In the genomic region with DNA sequence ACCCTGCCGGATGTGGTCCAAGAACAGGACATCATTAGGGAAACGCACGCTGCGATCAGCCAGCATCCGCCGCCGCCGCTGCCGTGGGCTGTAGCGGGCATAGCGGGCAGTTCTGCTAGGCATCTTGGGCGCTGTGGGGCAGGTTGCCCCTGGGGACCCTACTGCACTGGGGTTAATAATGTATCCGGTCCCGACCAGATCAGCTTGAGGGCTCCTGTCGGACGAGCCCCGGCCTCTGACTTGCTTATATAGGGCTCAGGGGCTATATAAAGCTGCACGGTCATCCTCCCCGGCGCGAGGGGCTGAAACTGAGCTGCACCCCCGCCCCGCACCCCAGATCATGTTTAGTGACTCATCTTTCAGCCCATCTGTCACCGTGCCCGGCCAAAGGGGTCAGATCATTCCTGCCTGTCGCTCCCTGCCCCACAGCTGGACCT, we compare ENCODE assay signal across 9 cellular contexts. TPM values are rescaled to one million over a fixed set of nuclear protein-coding genes. Genes with fewer than 3 reads are reported as not detected.
DNase-seq lines count a peak whose midpoint lies in the region; ATAC-seq and TF ChIP-seq lines count a peak whose summit lies in the region.
"Had no signal": no experiment of that assay in that cellular context is flagged by ENCODE, and none has a peak within 500 bp of the region (broad histone marks: within the 10 kb centered on the region; RNA-seq: fewer than 3 reads in every experiment).

A gene with protein sequence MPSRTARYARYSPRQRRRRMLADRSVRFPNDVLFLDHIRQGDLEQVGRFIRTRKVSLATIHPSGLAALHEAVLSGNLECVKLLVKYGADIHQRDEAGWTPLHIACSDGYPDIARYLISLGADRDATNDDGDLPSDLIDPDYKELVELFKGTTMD (minus strand): TSS at position 220 of the 437 bp plus-strand sequence. CDS start 97 bp downstream, at position 123.

- H4K8ac ChIP-seq in mesendoderm (ENCODE audit: low read depth, low read length) = no peak within 1 kb of the TSS

- no peak for ATAC-seq in left ventricle myocardium superior
- ATAC-seq in body of pancreas = no peak

- H3K4me2 ChIP-seq in mesendoderm (ENCODE audit: low read length) = peak within 1 kb of the TSS; percentile 58

- H3K9ac ChIP-seq in mesendoderm (ENCODE audit: low read length) = peak within 1 kb of the TSS; percentile 90

- no peak within 1 kb of the TSS for H2BK120ac ChIP-seq in mesendoderm (ENCODE audit: low read depth, low read length)

- TF ChIP-seq POLR2A in body of pancreas (IDR thresholded peaks at IDR 0.05) (no peak), vagina (IDR thresholded peaks at IDR 0.05) (no peak)

- no peak within 1 kb of the TSS for H4K5ac ChIP-seq in mesendoderm (ENCODE audit: low read length)

- H3K4me3 ChIP-seq in right atrium auricular region = peak within 1 kb of the TSS; percentile 71 to 87
- no peak within 1 kb of the TSS for H3K4me3 ChIP-seq in body of pancreas
- H3K4me3 ChIP-seq in mesendoderm (ENCODE audit: low read length) = peak within 1 kb of the TSS; percentile 90
- peak within 1 kb of the TSS; percentile 61 to 90 for H3K4me3 ChIP-seq in vagina

- intact Hi-C loops in left ventricle myocardium superior (cut with micrococcal nuclease) = no loop called here
- intact Hi-C loops in body of pancreas (cut with DNase I) = no loop called here
- intact Hi-C loops in vagina (cut with DNase I) = no loop called here

- H3K56ac ChIP-seq in mesendoderm (ENCODE audit: low read length) = peak within 1 kb of the TSS; percentile 95

- WGBS in body of pancreas, 2 donors = 82 to 87% methylated on average over 11 to 15 of the region's 26 CpGs
- no CpG with 5 or more reads among the region's 26 CpGs for WGBS in mesendoderm (ENCODE audit: extremely low coverage, insufficient coverage, low lambda C conversion rate)

- peaks cover 11% of the 10 kb centered on the region for H3K79me1 ChIP-seq in mesendoderm (ENCODE audit: low read length)

- H2AK5ac ChIP-seq in mesendoderm (ENCODE audit: low read length) = no peak within 1 kb of the TSS

- peak within 1 kb of the TSS; percentile 96 for H3K4ac ChIP-seq in mesendoderm (ENCODE audit: low read depth, low read length)

- no peaks in the 10 kb centered on the region for H3K27me3 ChIP-seq in right atrium auricular region
- H3K27me3 ChIP-seq in body of pancreas = no peaks in the 10 kb centered on the region
- no peaks in the 10 kb centered on the region for H3K27me3 ChIP-seq in mesendoderm (ENCODE audit: insufficient read depth, low read length, poor library complexity)
- no peaks in the 10 kb centered on the region for H3K27me3 ChIP-seq in vagina

- no peak for TF ChIP-seq CTCF in right atrium auricular region (IDR thresholded peaks at IDR 0.05)
- TF ChIP-seq CTCF in body of pancreas (IDR thresholded peaks at IDR 0.05) = no peak
- no peak for TF ChIP-seq CTCF in vagina (IDR thresholded peaks at IDR 0.05)

- H3K79me2 ChIP-seq in mesendoderm (ENCODE audit: control insufficient read depth, insufficient read depth, low read length) = peaks cover 4% of the 10 kb centered on the region

- peak within 1 kb of the TSS; percentile 83 for H3K18ac ChIP-seq in mesendoderm (ENCODE audit: low read length)

- no peak within 1 kb of the TSS for H2BK5ac ChIP-seq in mesendoderm (ENCODE audit: low read length)

- no peak within 1 kb of the TSS for H2BK15ac ChIP-seq in mesendoderm (replicated peaks; ENCODE audit: low read depth)

- DNase-seq in right atrium auricular region (ENCODE audit: low spot score) (no peak), left ventricle myocardium superior (no peak), body of pancreas (no peak), mesendoderm (no peak), vagina (ENCODE audit: extremely low spot score in 2 of 2) (no peak), NCI-H1092 (lab: John Stamatoyannopoulos, UW) (no peak), DMS 273 (lab: John Stamatoyannopoulos, UW; ENCODE audit: unreplicated experiment) (no peak), DMS53 (lab: John Stamatoyannopoulos, UW) (no peak)

- H3K23ac ChIP-seq in mesendoderm (ENCODE audit: low read length) = peak within 1 kb of the TSS; percentile 80

- peaks cover 0 to 25% of the 10 kb centered on the region in 2 donors for H3K4me1 ChIP-seq in right atrium auricular region
- peaks cover 24% of the 10 kb centered on the region for H3K4me1 ChIP-seq in body of pancreas
- peaks cover 4% of the 10 kb centered on the region for H3K4me1 ChIP-seq in mesendoderm (ENCODE audit: control insufficient read depth, low read depth, low read length)
- peaks cover 41% of the 10 kb centered on the region for H3K4me1 ChIP-seq in vagina

- H3K9me3 ChIP-seq in right atrium auricular region (no peaks in the 10 kb centered on the region), body of pancreas (no peaks in the 10 kb centered on the region), vagina (no peaks in the 10 kb centered on the region)

- H3K27ac ChIP-seq in right atrium auricular region (peak within 1 kb of the TSS; percentile 94 to 97), body of pancreas (peak within 1 kb of the TSS in 3 of 4 donors; percentile 91 to 95 (median 93)), mesendoderm (ENCODE audit: low read depth, low read length) (no peak within 1 kb of the TSS), vagina (peak within 1 kb of the TSS; percentile 83)

- H3K36me3 ChIP-seq in right atrium auricular region (no peaks in the 10 kb centered on the region), body of pancreas (replicated peaks in 1 of 2; ENCODE audit: insufficient read depth in 1 of 2, low read depth in 2 of 2) (no peaks in the 10 kb centered on the region), mesendoderm (ENCODE audit: control insufficient read depth, insufficient read depth, low read length) (no peaks in the 10 kb centered on the region), vagina (no peaks in the 10 kb centered on the region)

RNA-seq across cellular contexts. Expression of the gene that starts here (rescaled TPM):
- total RNA-seq in right atrium auricular region (not detected), left ventricle myocardium superior (0.67 TPM), body of pancreas (not detected), vagina (not detected)
- 0.35 TPM for polyA plus RNA-seq in mesendoderm (2013, experiment 1 of 2)
- 0.42 TPM for polyA plus RNA-seq in mesendoderm (2013, experiment 2 of 2)
- total RNA-seq: dermis microvascular lymphatic vessel endothelial cell had no signal

Comparison
In these comparisons a context has a peak if more than half of its experiments do, and no peak if none do; other contexts are left out.
1. H3K4me3 ChIP-seq: peak in right atrium auricular region (2 of 2), mesendoderm (single experiment) and vagina (2 of 2); none in body of pancreas (0 of 2).